In genomic region chr2:74862268-74862964, GRCh38 we compare ENCODE assay signal across 15 cellular contexts. TPM values are rescaled to one million over a fixed set of nuclear protein-coding genes. Genes with fewer than 3 reads are reported as not detected.
DNase-seq lines count a peak whose midpoint lies in the region; ATAC-seq, FAIRE-seq and TF ChIP-seq lines count a peak whose summit lies in the region.
"Had no signal": no experiment of that assay in that cellular context is flagged by ENCODE, and none has a peak within 500 bp of the region (broad histone marks: within the 10 kb centered on the region; RNA-seq: fewer than 3 reads in every experiment).

No MANE protein-coding gene starts in this region.

- ATAC-seq in CD4-positive, CD25-positive, alpha-beta regulatory T cell (ENCODE audit: low read depth in 2 of 2): no peak
- ATAC-seq in mucosa of descending colon (peak; percentile 71), HG03342 (IDR thresholded peaks at IDR 0.05; ENCODE audit: unreplicated experiment) (no peak), GM21447 (IDR thresholded peaks at IDR 0.05; ENCODE audit: unreplicated experiment) (no peak), GM21786 (IDR thresholded peaks at IDR 0.05; ENCODE audit: unreplicated experiment) (no peak)
- ATAC-seq: activated CD8-positive, alpha-beta memory T cell treated with anti-CD3 and anti-CD28 coated beads, Interleukin-2, amount 10 ng/mL, durations not matched to agents 7 days and 5 days had no signal

- CTCF ChIA-PET in SK-N-SH (lab: Yijun Ruan, JAX): interaction anchor here (0.8 to 5.2 kb wide), 12 partner anchors 13 to 171 kb away, joined by 3 to 50 read pairs (median 4); partner anchors contain the start of gene HK2

- H3K4me1 ChIP-seq in CD4-positive, CD25-positive, alpha-beta regulatory T cell (ENCODE audit: control insufficient read depth, insufficient read depth, low read length, poor library complexity, severe bottlenecking): no peaks in the 10 kb centered on the region
- H3K4me1 ChIP-seq in SK-N-SH (ENCODE audit: control insufficient read depth in 1 of 2, insufficient read depth in 2 of 2, low read depth in 1 of 2, low read length in 1 of 2): peaks cover 4 to 49% of the 10 kb centered on the region in 2 experiments; a peak in 3 of 4 replicates
- peaks cover 53% of the 10 kb centered on the region for H3K4me1 ChIP-seq in mucosa of descending colon (ENCODE audit: low read depth)

- FAIRE-seq in HTR-8/SVneo (lab: Jason Lieb, UNC): peak; percentile 20

- H3K27ac Mint-ChIP-seq in CD4-positive, CD25-positive, alpha-beta regulatory T cell: peak overlapping the region in 2 of 3 donors; percentile 55 to 68
- H3K27ac Mint-ChIP-seq: activated CD8-positive, alpha-beta memory T cell treated with anti-CD3 and anti-CD28 coated beads, Interleukin-2, amount 10 ng/mL, durations not matched to agents 7 days and 5 days had no signal

- H3K9me2 ChIP-seq in SK-N-SH: no peaks in the 10 kb centered on the region

- peaks cover 0 to 24% (median 12%) of the 10 kb centered on the region in 4 donors for H3K4me1 Mint-ChIP-seq in CD4-positive, CD25-positive, alpha-beta regulatory T cell

- no peak for DNase-seq in CD4-positive, CD25-positive, alpha-beta regulatory T cell
- DNase-seq in HTR-8/SVneo (ENCODE audit: insufficient read length, low spot score): no peak
- peak; percentile 82 for DNase-seq in SK-N-SH
- peak in 1 of 3 donors; percentile 76 for DNase-seq in mucosa of descending colon
- DNase-seq in foreskin fibroblast: no peak
- DNase-seq: activated CD8-positive, alpha-beta memory T cell treated with anti-CD3 and anti-CD28 coated beads, Interleukin-2, amount 10 ng/mL, durations not matched to agents 7 days and 5 days; activated naive CD4-positive, alpha-beta T cell; dorsolateral prefrontal cortex; hippocampal formation; SJCRH30; stimulated activated naive CD4-positive, alpha-beta T cell treated with Interleukin-2 at 50 U/mL for 16 hours had no signal

- no peak overlapping the region for H3K9ac ChIP-seq in SK-N-SH

- no peak overlapping the region for H3K27ac ChIP-seq in CD4-positive, CD25-positive, alpha-beta regulatory T cell (ENCODE audit: insufficient read depth, low read length, poor library complexity, severe bottlenecking)
- H3K27ac ChIP-seq in SK-N-SH (ENCODE audit: low read depth in 2 of 2, low read length in 1 of 2): peak overlapping the region in 1 of 2 experiments; percentile 78; a peak in 2 of 4 replicates
- H3K27ac ChIP-seq: dorsolateral prefrontal cortex, SJCRH30, VCaP had no signal

- WGBS in SK-N-SH (ENCODE audit: low lambda C conversion rate): 69% methylated on average over 12 of the region's 13 CpGs

- TF ChIP-seq CTCF in SK-N-SH (IDR thresholded peaks at IDR 0.05): no peak
- no peak for TF ChIP-seq CTCF in mucosa of descending colon (IDR thresholded peaks at IDR 0.05)
- no peak for TF ChIP-seq CTCF in foreskin fibroblast (IDR thresholded peaks at IDR 0.05; ENCODE audit: low read depth, low read length)

- no peaks in the 10 kb centered on the region for H3K27me3 ChIP-seq in CD4-positive, CD25-positive, alpha-beta regulatory T cell (ENCODE audit: control insufficient read depth, insufficient read depth, low read length)
- H3K27me3 ChIP-seq in SK-N-SH (ENCODE audit: insufficient read depth): no peaks in the 10 kb centered on the region
- H3K27me3 ChIP-seq: SJCRH30 had no signal

- H3K4me2 ChIP-seq in SK-N-SH: no peak overlapping the region

- TF ChIP-seq RAD21 in SK-N-SH (IDR thresholded peaks at IDR 0.05; ENCODE audit: low read length): no peak; the same call in 1 of the 2 replicates

- POLR2A ChIA-PET in SK-N-SH (lab: Yijun Ruan, JAX): interaction anchor here (1.1 to 2.5 kb wide), 7 partner anchors 11 to 46 kb away, joined by 3 to 9 read pairs (median 8); partner anchors contain the start of gene HK2

- H3K9me3 ChIP-seq in CD4-positive, CD25-positive, alpha-beta regulatory T cell (ENCODE audit: control insufficient read depth in 2 of 2, low read length in 2 of 2): no peaks in the 10 kb centered on the region
- H3K9me3 ChIP-seq in SK-N-SH: no peaks in the 10 kb centered on the region
- no peaks in the 10 kb centered on the region for H3K9me3 ChIP-seq in mucosa of descending colon
- H3K9me3 ChIP-seq: SJCRH30 had no signal

- H3K4me3 Mint-ChIP-seq in CD4-positive, CD25-positive, alpha-beta regulatory T cell: no peak overlapping the region
- H3K4me3 Mint-ChIP-seq: activated CD8-positive, alpha-beta memory T cell treated with anti-CD3 and anti-CD28 coated beads, Interleukin-2, amount 10 ng/mL, durations not matched to agents 7 days and 5 days had no signal

- no peaks in the 10 kb centered on the region for H3K79me2 ChIP-seq in SK-N-SH (ENCODE audit: insufficient read depth)

- peak in 1 of 2 experiments; percentile 86; a peak in 2 of 4 replicates for TF ChIP-seq EP300 in SK-N-SH (IDR thresholded peaks at IDR 0.05; ENCODE audit: borderline replicate concordance in 1 of 2, low read depth in 1 of 2, low read length in 1 of 2)

- no peak overlapping the region for H3K4me3 ChIP-seq in CD4-positive, CD25-positive, alpha-beta regulatory T cell (ENCODE audit: low read depth, low read length)
- H3K4me3 ChIP-seq in SK-N-SH (ENCODE audit: low read depth in 2 of 2, low read length in 1 of 2): no peak overlapping the region
- no peak overlapping the region for H3K4me3 ChIP-seq in mucosa of descending colon
- H3K4me3 ChIP-seq in foreskin fibroblast (ENCODE audit: low read depth in 1 of 2, low read length in 2 of 2): no peak overlapping the region
- H3K4me3 ChIP-seq: dorsolateral prefrontal cortex, SJCRH30 had no signal

- H3K9me3 Mint-ChIP-seq in CD4-positive, CD25-positive, alpha-beta regulatory T cell: no peaks in the 10 kb centered on the region

- no peak overlapping the region for H2AFZ ChIP-seq in SK-N-SH (ENCODE audit: low read depth)

- no peaks in the 10 kb centered on the region for H3F3A ChIP-seq in SK-N-SH (replicated peaks; ENCODE audit: insufficient read depth)

- peaks cover 2% of the 10 kb centered on the region for H3K36me3 ChIP-seq in CD4-positive, CD25-positive, alpha-beta regulatory T cell (ENCODE audit: control insufficient read depth, insufficient read depth, low read length)
- H3K36me3 ChIP-seq in SK-N-SH (replicated peaks in 1 of 2; ENCODE audit: control insufficient read depth in 1 of 2, insufficient read depth in 2 of 2, low read length in 1 of 2): no peaks in the 10 kb centered on the region
- H3K36me3 ChIP-seq in mucosa of descending colon (ENCODE audit: low read depth): no peaks in the 10 kb centered on the region
- H3K36me3 ChIP-seq: SJCRH30 had no signal

- H4K20me1 ChIP-seq in SK-N-SH (ENCODE audit: insufficient read depth): no peaks in the 10 kb centered on the region

- H3K27me3 Mint-ChIP-seq in CD4-positive, CD25-positive, alpha-beta regulatory T cell: no peaks in the 10 kb centered on the region
- H3K27me3 Mint-ChIP-seq: activated CD8-positive, alpha-beta memory T cell treated with anti-CD3 and anti-CD28 coated beads, Interleukin-2, amount 10 ng/mL, durations not matched to agents 7 days and 5 days had no signal

- H3K36me3 Mint-ChIP-seq in CD4-positive, CD25-positive, alpha-beta regulatory T cell: peaks cover 3% of the 10 kb centered on the region

- intact Hi-C loops in mucosa of descending colon (cut with DNase I, micrococcal nuclease): no loop called here

TF ChIP-seq in SK-N-SH, 30 proteins besides CTCF, POLR2A, EP300 and RAD21 (continues in another document):
- TF ChIP-seq USF1 (IDR thresholded peaks at IDR 0.05; ENCODE audit: borderline replicate concordance, low read depth) (no peak), GATA2 (CRISPR knock-in tag; IDR thresholded peaks at IDR 0.05) (peak; percentile 100), POLR2AphosphoS5 (IDR thresholded peaks at IDR 0.05; ENCODE audit: low read depth, low read length) (0 out of 2 replicates have a peak, but pooled peaks have one; percentile 10), TAF1 (IDR thresholded peaks at IDR 0.05; ENCODE audit: borderline replicate concordance, low read depth, low read length) (no peak), RFX5 (IDR thresholded peaks at IDR 0.05; ENCODE audit: low read length) (no peak), USF2 (IDR thresholded peaks at IDR 0.05; ENCODE audit: borderline replicate concordance, low read depth, low read length) (no peak)

RNA-seq across cellular contexts. Expression of gene HK2, which starts 28.5 kb away (rescaled TPM):
- 11.4 TPM for total RNA-seq in CD4-positive, CD25-positive, alpha-beta regulatory T cell
- polyA plus RNA-seq in CD4-positive, CD25-positive, alpha-beta regulatory T cell: 1 to 10 TPM; 2.7 to 5.6 (median 4.1) TPM
- polyA plus RNA-seq in SK-N-SH (2012; rRNA removed): 13.5 and 15.1 TPM in 2 replicates
- polyA plus RNA-seq in SK-N-SH (2012; cell fraction: cytosol; rRNA removed): 11.1 and 12.9 TPM in 2 replicates
- 11.8 and 13.6 TPM in 2 replicates for polyA plus RNA-seq in SK-N-SH (2012; cell fraction: nucleus; rRNA removed)
- 100 to 1,000 TPM; 181 to 317 (median 281) TPM for total RNA-seq in mucosa of descending colon

Comparison
In these comparisons a context has a peak if more than half of its experiments do, and no peak if none do; other contexts are left out.
1. RNA of gene HK2, which starts 28.5 kb away (total RNA-seq): 181 to 317 TPM in mucosa of descending colon; 11.4 TPM in CD4-positive, CD25-positive, alpha-beta regulatory T cell (single experiment); every median in the first group is over 10 times any median in the second.